8 cellular contexts compared by ENCODE assay signal in genomic region chr6:146028250-146028789, GRCh38. TPM values are rescaled to one million over a fixed set of nuclear protein-coding genes. Genes with fewer than 3 reads are reported as not detected.
A peak's percentile ranks its signal among the peaks of the same experiment; 100 is the strongest.
DNase-seq lines count a peak whose midpoint lies in the region; ATAC-seq, FAIRE-seq and TF ChIP-seq lines count a peak whose summit lies in the region.

No MANE protein-coding gene starts in this region.

- H3K4me3 Mint-ChIP-seq in activated CD4-positive, alpha-beta memory T cell treated with anti-CD3 and anti-CD28 coated beads, Interleukin-2, amount 10 ng/mL, durations not matched to agents 7 days and 5 days, result no peak overlapping the region
- no peak overlapping the region for H3K4me3 Mint-ChIP-seq in natural killer cell

- WGBS in aorta, 2 donors, result 2% methylated on average over 19 of the region's 19 CpGs

- H3K9me3 ChIP-seq in A673 (ENCODE audit: low read depth, low read length, poor library complexity, severe bottlenecking) (no peaks in the 10 kb centered on the region), aorta (ENCODE audit: control insufficient read depth, low read length) (peaks cover 8% of the 10 kb centered on the region)

- peak; percentile 55 for DNase-seq in A673 (ENCODE audit: low spot score)
- peak; percentile 59 for DNase-seq in HTR-8/SVneo (ENCODE audit: insufficient read length, low spot score)
- DNase-seq in activated CD4-positive, alpha-beta memory T cell treated with anti-CD3 and anti-CD28 coated beads, Interleukin-2, amount 10 ng/mL, durations not matched to agents 7 days and 5 days, result peak; percentile 46
- DNase-seq in fibroblast of mammary gland (ENCODE audit: low read depth), result peak; percentile 52
- DNase-seq in natural killer cell, result no peak
- peak; percentile 74 to 88 for DNase-seq in aorta
- DNase-seq in NCI-H2029 (lab: John Stamatoyannopoulos, UW), result no peak

- H3K27ac ChIP-seq in A673 (ENCODE audit: low read depth, low read length, poor library complexity, severe bottlenecking) (no peak overlapping the region), aorta (ENCODE audit: low read depth in 1 of 2, low read length in 2 of 2) (no peak overlapping the region)

- no peak overlapping the region for H3K27ac Mint-ChIP-seq in activated CD4-positive, alpha-beta memory T cell treated with anti-CD3 and anti-CD28 coated beads, Interleukin-2, amount 10 ng/mL, durations not matched to agents 7 days and 5 days
- no peak overlapping the region for H3K27ac Mint-ChIP-seq in natural killer cell

- no peak for FAIRE-seq in HTR-8/SVneo (lab: Jason Lieb, UNC)

- H3K4me1 ChIP-seq in A673 (ENCODE audit: insufficient read depth, low read length, poor library complexity, severe bottlenecking), result no peaks in the 10 kb centered on the region
- no peaks in the 10 kb centered on the region for H3K4me1 ChIP-seq in aorta (ENCODE audit: control insufficient read depth in 1 of 2, insufficient read depth in 2 of 2, low read length in 2 of 2)

- peaks cover 79% of the 10 kb centered on the region for H3K27me3 ChIP-seq in A673 (replicated peaks; ENCODE audit: insufficient read depth, low read depth, low read length, poor library complexity)
- no peaks in the 10 kb centered on the region for H3K27me3 ChIP-seq in aorta (ENCODE audit: control insufficient read depth in 1 of 2, insufficient read depth in 2 of 2, low read length in 1 of 2)

- no TSS peak for BruUV-seq in A673 (replicated peaks; lab: Mats Ljungman, UMichigan)

- H3K4me1 Mint-ChIP-seq in activated CD4-positive, alpha-beta memory T cell treated with anti-CD3 and anti-CD28 coated beads, Interleukin-2, amount 10 ng/mL, durations not matched to agents 7 days and 5 days, result peaks cover 2% of the 10 kb centered on the region
- H3K4me1 Mint-ChIP-seq in natural killer cell, result no peaks in the 10 kb centered on the region

- H3K36me3 ChIP-seq in A673 (ENCODE audit: insufficient read depth, low read length, poor library complexity, severe bottlenecking) (no peaks in the 10 kb centered on the region), aorta (ENCODE audit: control insufficient read depth in 1 of 2, insufficient read depth in 2 of 2, low read length in 1 of 2) (no peaks in the 10 kb centered on the region)

- intact Hi-C loops in A673 (cut with micrococcal nuclease; ENCODE audit: unreplicated experiment), result no loop called here
- intact Hi-C loops in natural killer cell (cut with micrococcal nuclease), result no loop called here
- intact Hi-C loops in aorta (cut with DNase I), result no loop called here

- H3K36me3 Mint-ChIP-seq in activated CD4-positive, alpha-beta memory T cell treated with anti-CD3 and anti-CD28 coated beads, Interleukin-2, amount 10 ng/mL, durations not matched to agents 7 days and 5 days (ENCODE audit: low read depth), result no peaks in the 10 kb centered on the region
- peaks cover 10% of the 10 kb centered on the region for H3K36me3 Mint-ChIP-seq in natural killer cell

- CTCF ChIA-PET in A673 (lab: Charles Lee), result interaction anchor here (1.0 kb wide), 1 partner anchor 12 kb away, joined by 3 read pairs; no protein-coding TSS in a partner anchor
- CTCF ChIA-PET in activated CD4-positive, alpha-beta memory T cell treated with anti-CD3 and anti-CD28 coated beads, Interleukin-2, amount 10 ng/mL, durations not matched to agents 7 days and 5 days (lab: Charles Lee), result no interaction called here

- ATAC-seq in GM18909 (IDR thresholded peaks at IDR 0.05; ENCODE audit: poor library complexity, unreplicated experiment) (peak; percentile 83), natural killer cell (peak; percentile 49 to 62 (median 58)), aorta (ENCODE audit: low FRiP score) (peak; percentile 87)

- no peak overlapping the region for H3K4me3 ChIP-seq in A673 (ENCODE audit: low read depth, low read length, poor library complexity, severe bottlenecking)
- peak overlapping the region; percentile 3 for H3K4me3 ChIP-seq in fibroblast of mammary gland (ENCODE audit: control insufficient read depth, low read depth, low read length)
- no peak overlapping the region for H3K4me3 ChIP-seq in aorta (ENCODE audit: low read length in 2 of 2)

- POLR2A ChIA-PET in A673 (lab: Charles Lee; ENCODE audit: low non-redundant PET), result no interaction called here
- POLR2A ChIA-PET in activated CD4-positive, alpha-beta memory T cell treated with anti-CD3 and anti-CD28 coated beads, Interleukin-2, amount 10 ng/mL, durations not matched to agents 7 days and 5 days (lab: Charles Lee), result interaction anchor here (1.3 kb wide), 1 partner anchor 293 kb away, joined by 3 read pairs; the partner anchor contains the start of gene EPM2A

- TF ChIP-seq CTCF in A673 (conservative IDR thresholded peaks at IDR 0.05; ENCODE audit: low read depth, low read length) (no peak), fibroblast of mammary gland (conservative IDR thresholded peaks at IDR 0.05; ENCODE audit: control insufficient read depth, insufficient read depth, low read depth, low read length) (no peak), natural killer cell (IDR thresholded peaks at IDR 0.05) (no peak)

- H3K9me3 Mint-ChIP-seq in activated CD4-positive, alpha-beta memory T cell treated with anti-CD3 and anti-CD28 coated beads, Interleukin-2, amount 10 ng/mL, durations not matched to agents 7 days and 5 days, result no peaks in the 10 kb centered on the region
- no peaks in the 10 kb centered on the region for H3K9me3 Mint-ChIP-seq in natural killer cell

- H3K27me3 Mint-ChIP-seq in activated CD4-positive, alpha-beta memory T cell treated with anti-CD3 and anti-CD28 coated beads, Interleukin-2, amount 10 ng/mL, durations not matched to agents 7 days and 5 days, result peaks cover 30% of the 10 kb centered on the region
- H3K27me3 Mint-ChIP-seq in natural killer cell (ENCODE audit: low read depth in 2 of 2), result peaks cover 28 to 38% of the 10 kb centered on the region in 2 donors

RNA-seq across cellular contexts. Expression of gene GRM1, which starts 0.5 kb away (rescaled TPM):
- 0.11 and 0.15 TPM in 2 replicates for total RNA-seq in A673 (2021)
- not detected for total RNA-seq in activated CD4-positive, alpha-beta memory T cell treated with anti-CD3 and anti-CD28 coated beads, Interleukin-2, amount 10 ng/mL, durations not matched to agents 7 days and 5 days
- total RNA-seq in natural killer cell, result not detected
- total RNA-seq in aorta, result under 1 TPM in 1 of 2 donors, not detected in 1; 0.13 TPM
- polyA plus RNA-seq in aorta, result under 1 TPM; 0.05 to 0.25 TPM

Comparison
In these comparisons a context has a peak if more than half of its experiments do, and no peak if none do; other contexts are left out.
1. DNase-seq: peak in A673 (single experiment), HTR-8/SVneo (single experiment), activated CD4-positive, alpha-beta memory T cell treated with anti-CD3 and anti-CD28 coated beads, Interleukin-2, amount 10 ng/mL, durations not matched to agents 7 days and 5 days (single experiment), fibroblast of mammary gland (single experiment) and aorta (2 of 2); none in natural killer cell (single experiment) and NCI-H2029 (single experiment).
2. Peak in every context shown above with its lines, with median percentiles within 50 percentile points of each other: ATAC-seq.